ENCODE assay signal across 8 cellular contexts in genomic region chr19:39430675-39431593, GRCh38. TPM values are rescaled to one million over a fixed set of nuclear protein-coding genes. Genes with fewer than 3 reads are reported as not detected.
A peak's percentile ranks its signal among the peaks of the same experiment; 100 is the strongest.
DNase-seq lines count a peak whose midpoint lies in the region; ATAC-seq and TF ChIP-seq lines count a peak whose summit lies in the region.

No MANE protein-coding gene starts in this region.

- peak overlapping the region; percentile 89 for H3K27ac Mint-ChIP-seq in activated CD4-positive, alpha-beta T cell treated with anti-CD3 and anti-CD28 coated beads for 36 hours
- peak overlapping the region; percentile 71 for H3K27ac Mint-ChIP-seq in progenitor cell of endocrine pancreas

- CTCF ChIA-PET in activated CD4-positive, alpha-beta T cell treated with anti-CD3 and anti-CD28 coated beads for 36 hours (lab: Charles Lee), result interaction anchor here (0.7 to 1.3 kb wide), 5 partner anchors 10 to 114 kb away, joined by 3 to 4 read pairs (median 3); partner anchors contain the start of genes MED29 and PAF1

- peak; percentile 81 for ATAC-seq in activated CD4-positive, alpha-beta T cell treated with anti-CD3 and anti-CD28 coated beads for 36 hours

- intact Hi-C loops in activated CD4-positive, alpha-beta T cell treated with anti-CD3 and anti-CD28 coated beads for 36 hours (cut with DNase I, micrococcal nuclease), result loop anchor here (1.0 to 5.0 kb wide), 8 partner anchors 14 to 80 kb away; partner anchors contain the start of genes PLEKHG2 (in 2 of the 2), SUPT5H (in 2 of the 2), MED29 (in 1 of the 2) and PAF1 (in 1 of the 2)

- DNase-seq in activated CD4-positive, alpha-beta T cell treated with anti-CD3 and anti-CD28 coated beads for 36 hours, result peak; percentile 86
- DNase-seq in activated CD4-positive, alpha-beta T cell treated with anti-CD3 and anti-CD28 coated beads for 1 hour, result no peak
- DNase-seq in NAMALWA (ENCODE audit: low spot score) (peak; percentile 80), erythroblast (lab: John Stamatoyannopoulos, UW) (no peak), progenitor cell of endocrine pancreas (ENCODE audit: low spot score, unreplicated experiment) (no peak), occipital lobe (lab: John Stamatoyannopoulos, UW) (no peak), KG1 (lab: John Stamatoyannopoulos, UW) (no peak)
- peak; percentile 74 for DNase-seq in activated CD4-positive, alpha-beta T cell treated with anti-CD3 and anti-CD28 coated beads for 48 hours

- H3K9me3 Mint-ChIP-seq in activated CD4-positive, alpha-beta T cell treated with anti-CD3 and anti-CD28 coated beads for 36 hours (ENCODE audit: low read depth), result no peaks in the 10 kb centered on the region
- H3K9me3 Mint-ChIP-seq in progenitor cell of endocrine pancreas (ENCODE audit: low read depth), result no peaks in the 10 kb centered on the region

- peak; percentile 38 for TF ChIP-seq POLR2A in erythroblast (IDR thresholded peaks at IDR 0.05; ENCODE audit: low read length)

- H3K36me3 Mint-ChIP-seq in activated CD4-positive, alpha-beta T cell treated with anti-CD3 and anti-CD28 coated beads for 36 hours (ENCODE audit: low read depth), result peaks cover 36% of the 10 kb centered on the region
- peaks cover 12% of the 10 kb centered on the region for H3K36me3 Mint-ChIP-seq in progenitor cell of endocrine pancreas (ENCODE audit: insufficient read depth)

- H3K27me3 Mint-ChIP-seq in activated CD4-positive, alpha-beta T cell treated with anti-CD3 and anti-CD28 coated beads for 36 hours, result no peaks in the 10 kb centered on the region
- no peaks in the 10 kb centered on the region for H3K27me3 Mint-ChIP-seq in progenitor cell of endocrine pancreas

- POLR2A ChIA-PET in activated CD4-positive, alpha-beta T cell treated with anti-CD3 and anti-CD28 coated beads for 36 hours (lab: Charles Lee), result interaction anchor here (0.5 to 2.6 kb wide), 6 partner anchors 15 to 589 kb away, joined by 3 to 10 read pairs (median 4); partner anchors contain the start of genes SUPT5H and TIMM50

- TF ChIP-seq CTCF in progenitor cell of endocrine pancreas (IDR thresholded peaks at IDR 0.05; ENCODE audit: unreplicated experiment), result no peak

- H3K4me1 Mint-ChIP-seq in activated CD4-positive, alpha-beta T cell treated with anti-CD3 and anti-CD28 coated beads for 36 hours, result peaks cover 40% of the 10 kb centered on the region
- H3K4me1 Mint-ChIP-seq in progenitor cell of endocrine pancreas (ENCODE audit: low read depth), result peaks cover 17% of the 10 kb centered on the region

- peak overlapping the region; percentile 28 for H3K4me3 Mint-ChIP-seq in activated CD4-positive, alpha-beta T cell treated with anti-CD3 and anti-CD28 coated beads for 36 hours
- H3K4me3 Mint-ChIP-seq in progenitor cell of endocrine pancreas (ENCODE audit: low read depth), result no peak overlapping the region

RNA-seq across cellular contexts. Expression of gene RPS16, which starts 4.8 kb away (rescaled TPM):
- total RNA-seq in activated CD4-positive, alpha-beta T cell treated with anti-CD3 and anti-CD28 coated beads for 36 hours, result 1,000 to 10,000 TPM; 3,146 to 3,331 TPM
- 1,449 and 1,510 TPM in 2 replicates for total RNA-seq in progenitor cell of endocrine pancreas
- 77.0 TPM for total RNA-seq in occipital lobe

RNA-seq across cellular contexts. Expression of gene SUPT5H, which starts 14.4 kb away (rescaled TPM):
- 100 to 1,000 TPM; 157 to 165 TPM for total RNA-seq in activated CD4-positive, alpha-beta T cell treated with anti-CD3 and anti-CD28 coated beads for 36 hours
- total RNA-seq in progenitor cell of endocrine pancreas (170 and 171 TPM in 2 replicates), occipital lobe (47.9 TPM)

RNA-seq across cellular contexts. Expression of gene PLEKHG2, which starts 18.5 kb away (rescaled TPM):
- 10 to 100 TPM; 46.0 to 65.5 TPM for total RNA-seq in activated CD4-positive, alpha-beta T cell treated with anti-CD3 and anti-CD28 coated beads for 36 hours
- total RNA-seq in progenitor cell of endocrine pancreas (162 and 170 TPM in 2 replicates), occipital lobe (27.3 TPM)

RNA-seq across cellular contexts. Expression of gene ZFP36, which starts 24.3 kb away (rescaled TPM):
- 10 to 100 TPM; 69.1 to 69.3 TPM for total RNA-seq in activated CD4-positive, alpha-beta T cell treated with anti-CD3 and anti-CD28 coated beads for 36 hours
- total RNA-seq in progenitor cell of endocrine pancreas (10.5 and 10.6 TPM in 2 replicates), occipital lobe (1.2 TPM)

RNA-seq across cellular contexts. Expression of gene MED29, which starts 39.8 kb away (rescaled TPM):
- 10 to 100 TPM; 24.0 to 34.6 TPM for total RNA-seq in activated CD4-positive, alpha-beta T cell treated with anti-CD3 and anti-CD28 coated beads for 36 hours
- total RNA-seq in progenitor cell of endocrine pancreas (36.3 and 39.0 TPM in 2 replicates), occipital lobe (17.2 TPM)

Comparison
In these comparisons a context has a peak if more than half of its experiments do, and no peak if none do; other contexts are left out.
1. DNase-seq: peak in activated CD4-positive, alpha-beta T cell treated with anti-CD3 and anti-CD28 coated beads for 36 hours (single experiment), NAMALWA (single experiment) and activated CD4-positive, alpha-beta T cell treated with anti-CD3 and anti-CD28 coated beads for 48 hours (single experiment); none in activated CD4-positive, alpha-beta T cell treated with anti-CD3 and anti-CD28 coated beads for 1 hour (single experiment), erythroblast (0 of 2), progenitor cell of endocrine pancreas (single experiment), occipital lobe (single experiment) and KG1 (single experiment).
2. RNA of gene RPS16, which starts 4.8 kb away (total RNA-seq): 3,146 to 3,331 TPM in activated CD4-positive, alpha-beta T cell treated with anti-CD3 and anti-CD28 coated beads for 36 hours and 1,449 to 1,510 TPM in progenitor cell of endocrine pancreas; 77.0 TPM in occipital lobe (single experiment); every median in the first group is over 10 times any median in the second.